26 cellular contexts compared by ENCODE assay signal in the genomic region with DNA sequence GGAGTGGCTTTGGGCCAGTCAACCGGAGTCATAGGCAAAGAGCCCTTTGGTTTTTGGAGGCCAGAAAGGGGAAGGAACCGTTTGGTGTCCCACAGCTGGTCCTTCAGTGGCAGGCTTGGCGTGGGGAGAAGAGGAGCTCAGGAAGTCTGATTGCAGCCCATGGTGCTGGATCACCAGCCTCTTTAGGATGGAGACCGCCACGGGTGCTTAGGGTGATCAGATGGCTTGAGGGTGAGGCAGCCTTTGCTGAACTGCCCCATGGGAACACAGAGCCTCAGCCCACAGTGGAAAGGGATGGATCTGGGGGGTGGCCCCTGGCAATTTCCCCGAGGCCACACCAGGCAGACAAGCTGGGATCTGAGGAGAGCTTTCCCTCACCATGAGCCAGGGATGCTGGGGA. TPM values are rescaled to one million over a fixed set of nuclear protein-coding genes. Genes with fewer than 3 reads are reported as not detected.
"Had no signal": no experiment of that assay in that cellular context is flagged by ENCODE, and none has a peak within 500 bp of the region (broad histone marks: within the 10 kb centered on the region; RNA-seq: fewer than 3 reads in every experiment).

No MANE protein-coding gene starts in this region.

- H3K9me3 Mint-ChIP-seq: effector memory CD8-positive, alpha-beta T cell; endodermal cell had no signal

- H3K4me1 ChIP-seq: colonic mucosa, esophagus muscularis mucosa, esophagus squamous epithelium, foreskin keratinocyte, gastrocnemius medialis, gastroesophageal sphincter, heart left ventricle, heart right ventricle had no signal

- H3K4me3 ChIP-seq: colonic mucosa, coronary artery, dorsolateral prefrontal cortex, esophagus muscularis mucosa, esophagus squamous epithelium, gastrocnemius medialis, gastroesophageal sphincter, heart left ventricle, heart right ventricle had no signal

- H3K27me3 ChIP-seq: colonic mucosa, dorsolateral prefrontal cortex, esophagus muscularis mucosa, esophagus squamous epithelium, gastrocnemius medialis, gastroesophageal sphincter, heart left ventricle had no signal

- H3K27ac Mint-ChIP-seq: dendritic cell treated with granulocyte-macrophage colony-stimulating factor and Interleukin-4, amounts not matched to agents 40 ng/mL and 50 ng/mL, for 4 days; effector memory CD8-positive, alpha-beta T cell; endodermal cell had no signal

- H3K36me3 ChIP-seq: colonic mucosa, esophagus muscularis mucosa, esophagus squamous epithelium, gastrocnemius medialis, gastroesophageal sphincter, heart left ventricle, heart right ventricle had no signal

- H3K9me3 ChIP-seq: colonic mucosa, gastrocnemius medialis, gastroesophageal sphincter, heart right ventricle had no signal

- H3K4me3 Mint-ChIP-seq: dendritic cell treated with granulocyte-macrophage colony-stimulating factor and Interleukin-4, amounts not matched to agents 40 ng/mL and 50 ng/mL, for 4 days; effector memory CD8-positive, alpha-beta T cell; endodermal cell had no signal

- ATAC-seq: effector memory CD8-positive, alpha-beta T cell; esophagus mucosa; foreskin keratinocyte; gastrocnemius medialis; gastroesophageal sphincter; heart left ventricle; heart right ventricle had no signal

- DNase-seq: colonic mucosa; cortex of kidney; dermis blood vessel endothelial cell; dorsolateral prefrontal cortex; effector CD4-positive, alpha-beta T cell; effector CD8-positive, alpha-beta T cell; effector memory CD4-positive, alpha-beta T cell; effector memory CD8-positive, alpha-beta T cell; erythroblast; esophagus squamous epithelium; foreskin fibroblast; foreskin keratinocyte; foreskin melanocyte; gastrocnemius medialis; glutamatergic neuron; head of caudate nucleus; heart left ventricle; heart right ventricle had no signal

- H3K27ac ChIP-seq: colonic mucosa, coronary artery, dorsolateral prefrontal cortex, epithelial cell of prostate, esophagus muscularis mucosa, esophagus squamous epithelium, foreskin keratinocyte, gastrocnemius medialis, gastroesophageal sphincter, heart left ventricle, heart right ventricle had no signal

RNA-seq across cellular contexts. Expression of a gene that starts 45.8 kb away (rescaled TPM):
- total RNA-seq: fibroblast of villous mesenchyme had no signal
